ENCODE assay signal across 1 cellular context in genomic region chr13:52651880-52652169, GRCh38.
TF ChIP-seq lines count a peak whose summit lies in the region.

No MANE protein-coding gene starts in this region.

TF ChIP-seq in GM23338, 12 proteins besides CTCF, POLR2A, EP300 and RAD21 (continued from another document):
- TF ChIP-seq ZNF462 (CRISPR knock-in tag; IDR thresholded peaks at IDR 0.05): no peak
- TF ChIP-seq POLR2AphosphoS5 (IDR thresholded peaks at IDR 0.05; ENCODE audit: low read depth): no peak
- TF ChIP-seq STAT1 (IDR thresholded peaks at IDR 0.05; ENCODE audit: unreplicated experiment): no peak
- TF ChIP-seq CREB1 (CRISPR knock-in tag; IDR thresholded peaks at IDR 0.05; ENCODE audit: low read depth): no peak
- no peak for TF ChIP-seq ZNF331 (CRISPR knock-in tag; IDR thresholded peaks at IDR 0.05; ENCODE audit: low read depth)
